30 cellular contexts compared by ENCODE assay signal in the genomic region with DNA sequence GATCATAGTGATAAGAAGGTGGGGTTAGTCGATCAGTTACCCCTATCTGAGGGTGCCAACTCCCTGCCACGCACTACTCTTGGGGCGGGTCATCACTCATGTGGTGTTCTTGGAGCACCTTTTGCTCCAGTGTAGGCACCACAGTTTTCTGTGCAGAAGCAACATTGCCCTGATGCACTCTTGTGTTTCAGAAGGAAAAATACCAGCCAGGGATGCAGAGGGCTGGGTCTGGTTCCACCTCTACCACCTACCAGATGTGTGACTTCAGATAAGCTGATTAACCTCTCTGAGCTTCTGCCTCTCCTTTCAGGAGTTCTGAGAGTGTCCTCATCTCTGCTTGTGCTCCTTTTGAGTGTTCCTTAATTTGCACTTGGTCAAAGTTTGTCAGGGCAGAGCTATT. TPM values are rescaled to one million over a fixed set of nuclear protein-coding genes. Genes with fewer than 3 reads are reported as not detected.
"Had no signal": no experiment of that assay in that cellular context is flagged by ENCODE, and none has a peak within 500 bp of the region (broad histone marks: within the 10 kb centered on the region; RNA-seq: fewer than 3 reads in every experiment).

No MANE protein-coding gene starts in this region.

- H3K4me3 Mint-ChIP-seq: immature natural killer cell; naive thymus-derived CD8-positive, alpha-beta T cell; nephron; neural progenitor cell; stimulated activated naive B cell treated with anti-CD40 and anti-IgM and Interleukin-4, amounts not matched to agents 10 μg/mL and 1 μg/mL and 100 μg/mL, for 72 hours had no signal

- DNase-seq: hypothalamus; immature natural killer cell; kidney; left colon; left lung; lower lobe of right lung; mammary epithelial cell; mesenchymal stem cell; naive thymus-derived CD8-positive, alpha-beta T cell; occipital lobe; right lobe of liver; stimulated activated CD4-positive, alpha-beta T cell treated with anti-CD3 and anti-CD28 coated beads, Interleukin-12 subunit alpha, Interleukin-12 subunit beta, amount 100 ng/mL, for 4 hours; stimulated activated CD4-positive, alpha-beta T cell treated with anti-CD3 and anti-CD28 coated beads, Interleukin-15, amount 100 ng/mL, for 24 hours; stimulated activated CD4-positive, alpha-beta T cell treated with anti-CD3 and anti-CD28 coated beads, Interleukin-2, amount 100 ng/mL, for 24 hours; stimulated activated CD4-positive, alpha-beta T cell treated with anti-CD3 and anti-CD28 coated beads, Interleukin-4, amount 100 ng/mL, for 1 hour; stimulated activated naive B cell treated with anti-CD40 and anti-IgM and Interleukin-4, amounts not matched to agents 10 μg/mL and 1 μg/mL and 100 μg/mL, for 72 hours; stimulated activated naive CD8-positive, alpha-beta T cell treated with anti-CD3 and anti-CD28 coated beads, Interleukin-15, Interleukin-2, amounts not matched to agents 100 U/mL and 50 U/mL, for 24 hours; stomach; testis; thyroid gland; transverse colon; upper lobe of left lung had no signal

- H3K9me3 ChIP-seq: left lung, lower lobe of right lung, neutrophil, right atrium auricular region, right lobe of liver, stomach, testis, thyroid gland, transverse colon, upper lobe of left lung had no signal

- H3K27me3 ChIP-seq: left lung, neural progenitor cell, neutrophil, right atrium auricular region, right lobe of liver, stomach, testis, thyroid gland, transverse colon, upper lobe of left lung had no signal

- H3K4me1 ChIP-seq: left lung, lower lobe of right lung, neural progenitor cell, parathyroid adenoma, right lobe of liver, stomach, testis, transverse colon, upper lobe of left lung had no signal

- H3K36me3 ChIP-seq: left lung, lower lobe of right lung, neural progenitor cell, neutrophil, right atrium auricular region, right lobe of liver, stomach, thyroid gland, transverse colon, upper lobe of left lung had no signal

- H3K27ac ChIP-seq: left lung, lower lobe of right lung, neural progenitor cell, neutrophil, parathyroid adenoma, right atrium auricular region, right lobe of liver, skin epidermis, stomach, testis, thyroid gland, transverse colon, upper lobe of left lung had no signal

- H3K27ac Mint-ChIP-seq: immature natural killer cell; naive thymus-derived CD8-positive, alpha-beta T cell; nephron; neural progenitor cell; stimulated activated naive B cell treated with anti-CD40 and anti-IgM and Interleukin-4, amounts not matched to agents 10 μg/mL and 1 μg/mL and 100 μg/mL, for 72 hours had no signal

- H3K36me3 Mint-ChIP-seq: immature natural killer cell; naive thymus-derived CD8-positive, alpha-beta T cell; neural progenitor cell; stimulated activated naive B cell treated with anti-CD40 and anti-IgM and Interleukin-4, amounts not matched to agents 10 μg/mL and 1 μg/mL and 100 μg/mL, for 72 hours had no signal

- H3K9me3 Mint-ChIP-seq: immature natural killer cell; naive thymus-derived CD8-positive, alpha-beta T cell; nephron; neural progenitor cell; stimulated activated naive B cell treated with anti-CD40 and anti-IgM and Interleukin-4, amounts not matched to agents 10 μg/mL and 1 μg/mL and 100 μg/mL, for 72 hours had no signal

- H3K9ac ChIP-seq: neural progenitor cell, parathyroid adenoma had no signal

- H3K4me3 ChIP-seq: left lung, lower lobe of right lung, neural progenitor cell, right atrium auricular region, right lobe of liver, skin epidermis, stomach, testis, thyroid gland, transverse colon, upper lobe of left lung had no signal

- H3K4me1 Mint-ChIP-seq: immature natural killer cell; naive thymus-derived CD8-positive, alpha-beta T cell; neural progenitor cell; stimulated activated naive B cell treated with anti-CD40 and anti-IgM and Interleukin-4, amounts not matched to agents 10 μg/mL and 1 μg/mL and 100 μg/mL, for 72 hours had no signal

RNA-seq across cellular contexts. Expression of gene PROM1, which starts 29.9 kb away (rescaled TPM):
- total RNA-seq: naive thymus-derived CD8-positive, alpha-beta T cell; osteocyte; pulmonary artery endothelial cell had no signal
